9 cellular contexts compared by ENCODE assay signal in genomic region chr13:105410602-105411001, GRCh38. TPM values are rescaled to one million over a fixed set of nuclear protein-coding genes. Genes with fewer than 3 reads are reported as not detected.
DNase-seq lines count a peak whose midpoint lies in the region; ATAC-seq and TF ChIP-seq lines count a peak whose summit lies in the region.
"Had no signal": no experiment of that assay in that cellular context is flagged by ENCODE, and none has a peak within 500 bp of the region (broad histone marks: within the 10 kb centered on the region; RNA-seq: fewer than 3 reads in every experiment).

No MANE protein-coding gene starts in this region.

- no peak for ATAC-seq in GM18517 (IDR thresholded peaks at IDR 0.05; ENCODE audit: unreplicated experiment)
- no peak for ATAC-seq in HG03196 (IDR thresholded peaks at IDR 0.05; ENCODE audit: unreplicated experiment)

- no peaks in the 10 kb centered on the region for H4K20me1 ChIP-seq in smooth muscle cell (ENCODE audit: low read depth)

- H3K27me3 ChIP-seq in Caco-2 (replicated peaks; ENCODE audit: control insufficient read depth, insufficient read depth, low read length) (no peaks in the 10 kb centered on the region), left ventricle myocardium inferior (ENCODE audit: low read depth) (no peaks in the 10 kb centered on the region), smooth muscle cell (ENCODE audit: low read depth) (no peaks in the 10 kb centered on the region)

- H3K27ac Mint-ChIP-seq in Caco-2 (ENCODE audit: unreplicated experiment) = no peak overlapping the region

- no peak overlapping the region for H3K9ac ChIP-seq in smooth muscle cell (ENCODE audit: low read depth)

- DNase-seq in Caco-2 (peak; percentile 60 to 76), M059J (ENCODE audit: low read depth) (peak; percentile 12), left ventricle myocardium inferior (peak; percentile 47), smooth muscle cell (lab: John Stamatoyannopoulos, UW; ENCODE audit: unreplicated experiment) (peak; percentile 3), NCI-H187 treated with DMSO at 0.1 percent for 48 hours (lab: John Stamatoyannopoulos, UW) (no peak)
- peak; percentile 10 for DNase-seq in activated naive CD4-positive, alpha-beta T cell treated with Interleukin-2 at 50 U/mL for 16 hours

- H3K9me3 ChIP-seq in Caco-2 (no peaks in the 10 kb centered on the region), left ventricle myocardium inferior (replicated peaks) (no peaks in the 10 kb centered on the region), smooth muscle cell (replicated peaks; ENCODE audit: low read depth) (no peaks in the 10 kb centered on the region)

- TF ChIP-seq CTCF in Caco-2 (IDR thresholded peaks at IDR 0.05; ENCODE audit: insufficient read depth in 1 of 2, low read depth in 1 of 2, low read length in 1 of 2, severe bottlenecking in 1 of 2, unreplicated experiment in 1 of 2) = peak; percentile 62 to 79
- TF ChIP-seq CTCF in left ventricle myocardium inferior (IDR thresholded peaks at IDR 0.05; ENCODE audit: borderline replicate concordance) = peak; percentile 69
- TF ChIP-seq CTCF in smooth muscle cell (IDR thresholded peaks at IDR 0.05; ENCODE audit: borderline replicate concordance, insufficient read depth, poor library complexity, severe bottlenecking) = peak; percentile 69

- no peaks in the 10 kb centered on the region for H3K4me1 Mint-ChIP-seq in Caco-2 (ENCODE audit: low read depth, unreplicated experiment)

- H3K4me3 Mint-ChIP-seq in Caco-2 (ENCODE audit: unreplicated experiment) = no peak overlapping the region

- no peaks in the 10 kb centered on the region for H3F3A ChIP-seq in smooth muscle cell (ENCODE audit: low read depth)

- H3K4me1 ChIP-seq in Caco-2 (no peaks in the 10 kb centered on the region), left ventricle myocardium inferior (no peaks in the 10 kb centered on the region), smooth muscle cell (ENCODE audit: low read depth) (no peaks in the 10 kb centered on the region)

- no peaks in the 10 kb centered on the region for H3K27me3 Mint-ChIP-seq in Caco-2 (ENCODE audit: insufficient read depth, unreplicated experiment)

- H3K4me2 ChIP-seq in smooth muscle cell = no peak overlapping the region

- H3K36me3 ChIP-seq in Caco-2 (ENCODE audit: control insufficient read depth, insufficient read depth, low read length) (no peaks in the 10 kb centered on the region), left ventricle myocardium inferior (no peaks in the 10 kb centered on the region), smooth muscle cell (ENCODE audit: low read depth) (no peaks in the 10 kb centered on the region)

- H3K36me3 Mint-ChIP-seq in Caco-2 (ENCODE audit: insufficient read depth, unreplicated experiment) = no peaks in the 10 kb centered on the region

- WGBS in smooth muscle cell (ENCODE audit: low lambda C conversion rate) = 24% methylated on average over 11 of the region's 11 CpGs

- POLR2A ChIA-PET in Caco-2 (lab: Charles Lee) = no interaction called here

- H3K4me3 ChIP-seq in Caco-2 (ENCODE audit: low read depth, low read length) (no peak overlapping the region), left ventricle myocardium inferior (peak overlapping the region; percentile 29), smooth muscle cell (no peak overlapping the region)

- H3K27ac ChIP-seq in left ventricle myocardium inferior (replicated peaks) (no peak overlapping the region), smooth muscle cell (ENCODE audit: low read depth) (no peak overlapping the region)

- no peaks in the 10 kb centered on the region for H3K79me2 ChIP-seq in smooth muscle cell (ENCODE audit: low read depth)

- CTCF ChIA-PET in Caco-2 (lab: Charles Lee) = interaction anchor here (0.6 to 1.5 kb wide), 8 partner anchors 16 to 1126 kb away, joined by 3 to 7 read pairs (median 3); no protein-coding TSS in a partner anchor

- H3K9me3 Mint-ChIP-seq in Caco-2 (ENCODE audit: unreplicated experiment) = no peaks in the 10 kb centered on the region

- intact Hi-C loops in Caco-2 (cut with micrococcal nuclease; ENCODE audit: unreplicated experiment) = loop anchor here (1.0 to 10.0 kb wide), 2 partner anchors 1123 to 1734 kb away; no protein-coding TSS in a partner anchor
- intact Hi-C loops in left ventricle myocardium inferior (cut with micrococcal nuclease) = no loop called here

- BruUV-seq in Caco-2 (replicated peaks; lab: Mats Ljungman, UMichigan) = no TSS peak

- no peak overlapping the region for H2AFZ ChIP-seq in smooth muscle cell (ENCODE audit: low read depth)

RNA-seq across cellular contexts. Expression of gene DAOA, which starts 55.2 kb away (rescaled TPM):
- not detected in 2 replicates for total RNA-seq in Caco-2 (2022)
- not detected in 2 replicates for total RNA-seq in M059J (2014; rRNA removed; shearing (Covaris generic))
- not detected for total RNA-seq in left ventricle myocardium inferior
- total RNA-seq in smooth muscle cell = not detected in 2 replicates
- polyA plus RNA-seq in smooth muscle cell = not detected in 2 replicates
- polyA plus RNA-seq: esophagus had no signal
